Comparison of ENCODE assay signal across 8 cellular contexts in genomic region chr1:70205076-70205436, GRCh38. TPM values are rescaled to one million over a fixed set of nuclear protein-coding genes. Genes with fewer than 3 reads are reported as not detected.
DNase-seq lines count a peak whose midpoint lies in the region; ATAC-seq and TF ChIP-seq lines count a peak whose summit lies in the region.

No MANE protein-coding gene starts in this region.

- H3K27me3 ChIP-seq in cardiac muscle cell = no peaks in the 10 kb centered on the region
- H3K27me3 ChIP-seq in right lobe of liver = no peaks in the 10 kb centered on the region

- peak overlapping the region; percentile 62 for H3K4me3 ChIP-seq in cardiac muscle cell
- peak overlapping the region; percentile 73 to 85 (median 78) for H3K4me3 ChIP-seq in right lobe of liver
- H3K4me3 ChIP-seq in urinary bladder (ENCODE audit: low read depth, low read length) = peak overlapping the region; percentile 79

- no peaks in the 10 kb centered on the region for H3K9me3 ChIP-seq in cardiac muscle cell (ENCODE audit: low read depth)
- no peaks in the 10 kb centered on the region for H3K9me3 ChIP-seq in right lobe of liver

- ATAC-seq in Right ventricle myocardium superior (ENCODE audit: poor library complexity) (no peak), HG03342 (IDR thresholded peaks at IDR 0.05; ENCODE audit: unreplicated experiment) (peak; percentile 32), right lobe of liver (peak in 3 of 4 donors; percentile 54 to 60 (median 56)), HG03457 (IDR thresholded peaks at IDR 0.05; ENCODE audit: unreplicated experiment) (no peak)

- no peak for TF ChIP-seq POLR2A in right lobe of liver (IDR thresholded peaks at IDR 0.05)

- no peak for TF ChIP-seq CTCF in cardiac muscle cell (IDR thresholded peaks at IDR 0.05; ENCODE audit: low read depth, low read length)
- no peak for TF ChIP-seq CTCF in right lobe of liver (IDR thresholded peaks at IDR 0.05)

- H3K27ac ChIP-seq in cardiac muscle cell (peak overlapping the region; percentile 98), angular gyrus (ENCODE audit: low read depth, low read length) (peak overlapping the region; percentile 42), right lobe of liver (peak overlapping the region; percentile 73 to 92 (median 81)), urinary bladder (ENCODE audit: low read depth) (peak overlapping the region; percentile 90)

- intact Hi-C loops in Right ventricle myocardium superior (cut with DNase I) = no loop called here
- intact Hi-C loops in right lobe of liver (cut with DNase I) = no loop called here

- H3K36me3 ChIP-seq in cardiac muscle cell (no peaks in the 10 kb centered on the region), right lobe of liver (no peaks in the 10 kb centered on the region), urinary bladder (ENCODE audit: insufficient read depth) (no peaks in the 10 kb centered on the region)

- H3K4me1 ChIP-seq in cardiac muscle cell (ENCODE audit: low read depth) (peaks cover 10% of the 10 kb centered on the region), right lobe of liver (peaks cover 0 to 26% (median 9%) of the 10 kb centered on the region in 4 donors), urinary bladder (ENCODE audit: insufficient read depth) (no peaks in the 10 kb centered on the region)

- DNase-seq in cardiac muscle cell (ENCODE audit: low read depth in 1 of 2, low spot score in 1 of 2) = no peak
- no peak for DNase-seq in Right ventricle myocardium superior
- DNase-seq in right lobe of liver = no peak
- no peak for DNase-seq in NCI-H1694 treated with DMSO at 0.1 percent for 48 hours (lab: John Stamatoyannopoulos, UW)

- 0% methylated on average over 8 of the region's 10 CpGs for WGBS in right lobe of liver (ENCODE audit: insufficient coverage, low coverage, low lambda C conversion rate, missing lambda C conversion rate)
- 1% methylated on average over 10 of the region's 10 CpGs for WGBS in urinary bladder

RNA-seq across cellular contexts. Expression of gene LRRC40, which starts 0.3 kb away (rescaled TPM):
- total RNA-seq in cardiac muscle cell (15.0 and 19.4 TPM in 2 replicates), Right ventricle myocardium superior (10.2 TPM), right lobe of liver (10 to 100 TPM in 3 of 6 experiments, 1 to 10 TPM in 3; 8.9 to 15.3 (median 9.9) TPM), urinary bladder (41.7 TPM)
- polyA plus RNA-seq in cardiac muscle cell (21.0 and 25.0 TPM in 2 replicates), urinary bladder (9.8 TPM)

RNA-seq across cellular contexts. Expression of gene SRSF11, which starts 16.1 kb away (rescaled TPM):
- 81.8 and 143 TPM in 2 replicates for total RNA-seq in cardiac muscle cell
- polyA plus RNA-seq in cardiac muscle cell = 228 and 269 TPM in 2 replicates
- 48.0 TPM for total RNA-seq in Right ventricle myocardium superior
- total RNA-seq in right lobe of liver = 10 to 100 TPM; 49.6 to 90.7 (median 62.8) TPM
- 294 TPM for total RNA-seq in urinary bladder
- 108 TPM for polyA plus RNA-seq in urinary bladder

Comparison
In these comparisons a context has a peak if more than half of its experiments do, and no peak if none do; other contexts are left out.
1. H3K27ac ChIP-seq: peak in every context shown above with its lines; median percentile 98 in cardiac muscle cell; 90 in urinary bladder; 81 in right lobe of liver; 42 in angular gyrus.
2. ATAC-seq: peak in HG03342 (single experiment) and right lobe of liver (3 of 4); none in Right ventricle myocardium superior (single experiment) and HG03457 (single experiment).
3. Peak in every context shown above with its lines, with median percentiles within 50 percentile points of each other: H3K4me3 ChIP-seq.